ENCODE assay signal across 26 cellular contexts in the genomic region with DNA sequence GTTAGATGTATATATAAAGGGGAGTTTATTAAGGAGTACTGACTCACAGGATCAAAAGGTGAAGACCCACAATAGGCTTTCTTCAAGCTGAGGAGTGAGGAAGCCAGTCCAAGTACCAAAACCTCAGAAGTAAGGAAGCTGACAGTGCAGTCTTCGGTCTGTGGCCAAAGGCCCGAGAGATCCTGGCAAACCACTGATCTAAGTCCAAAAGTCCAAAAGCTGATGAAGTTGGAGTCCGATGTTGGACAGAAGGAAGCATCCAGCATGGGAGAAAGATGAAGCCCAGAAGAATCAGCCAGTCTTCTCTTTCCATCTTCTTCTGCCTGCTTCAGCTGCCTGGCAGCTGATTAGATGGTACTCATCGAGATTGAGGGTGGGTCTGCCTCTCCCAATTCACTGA.
"Had no signal": no experiment of that assay in that cellular context is flagged by ENCODE, and none has a peak within 500 bp of the region (broad histone marks: within the 10 kb centered on the region; RNA-seq: fewer than 3 reads in every experiment).

No MANE protein-coding gene starts in this region.

- H3K36me3 ChIP-seq: heart right ventricle, left lung, neural progenitor cell, ovary, right atrium auricular region, right lobe of liver, suprapubic skin, thoracic aorta, tibial artery, upper lobe of right lung had no signal

- H3K4me3 ChIP-seq: heart right ventricle, hepatocyte, left lung, lung, neural progenitor cell, ovary, right atrium auricular region, right lobe of liver, suprapubic skin, thoracic aorta, tibial artery, upper lobe of right lung had no signal

- H3K4me2 ChIP-seq: hepatocyte, neural progenitor cell had no signal

- H3K9me3 ChIP-seq: heart right ventricle, left lung, ovary, right atrium auricular region, right lobe of liver, suprapubic skin, thoracic aorta, tibial artery, upper lobe of right lung had no signal

- DNase-seq: heart right ventricle; kidney glomerular epithelial cell; left cardiac atrium; left lung; mesendoderm; naive B cell; natural killer cell; nephron progenitor cell; ovary; right lobe of liver; stimulated activated CD4-positive, alpha-beta T cell treated with anti-CD3 and anti-CD28 coated beads, Interleukin-12 subunit alpha, Interleukin-12 subunit beta, amount 100 ng/mL, for 4 hours; stimulated activated CD4-positive, alpha-beta T cell treated with anti-CD3 and anti-CD28 coated beads, Interleukin-15, amount 100 ng/mL, for 24 hours; stimulated activated CD4-positive, alpha-beta T cell treated with anti-CD3 and anti-CD28 coated beads, Interleukin-2, amount 100 ng/mL, for 24 hours; stimulated activated CD4-positive, alpha-beta T cell treated with anti-CD3 and anti-CD28 coated beads, Interleukin-4, amount 100 ng/mL, for 1 hour; stimulated activated naive CD4-positive, alpha-beta T cell; tibial artery; trophoblast cell; upper lobe of right lung had no signal

- FAIRE-seq: keratinocyte, urothelium cell line had no signal

- H3K79me2 ChIP-seq: hepatocyte had no signal

- H3K4me1 ChIP-seq: heart right ventricle, left lung, neural progenitor cell, right atrium auricular region, right lobe of liver, suprapubic skin, tibial artery, upper lobe of right lung had no signal

- ATAC-seq: heart right ventricle, left cardiac atrium, left lung, natural killer cell had no signal

- H2AFZ ChIP-seq: hepatocyte, neural progenitor cell had no signal

- H3K27me3 ChIP-seq: heart right ventricle, hepatocyte, left lung, neural progenitor cell, ovary, right atrium auricular region, right lobe of liver, suprapubic skin, tibial artery, upper lobe of right lung had no signal

- H3K9ac ChIP-seq: neural progenitor cell had no signal

- H3K27ac ChIP-seq: heart right ventricle, hepatocyte, left lung, neural progenitor cell, ovary, right atrium auricular region, right lobe of liver, suprapubic skin, thoracic aorta, tibial artery, upper lobe of right lung had no signal
